29 cellular contexts compared by ENCODE assay signal in the genomic region with DNA sequence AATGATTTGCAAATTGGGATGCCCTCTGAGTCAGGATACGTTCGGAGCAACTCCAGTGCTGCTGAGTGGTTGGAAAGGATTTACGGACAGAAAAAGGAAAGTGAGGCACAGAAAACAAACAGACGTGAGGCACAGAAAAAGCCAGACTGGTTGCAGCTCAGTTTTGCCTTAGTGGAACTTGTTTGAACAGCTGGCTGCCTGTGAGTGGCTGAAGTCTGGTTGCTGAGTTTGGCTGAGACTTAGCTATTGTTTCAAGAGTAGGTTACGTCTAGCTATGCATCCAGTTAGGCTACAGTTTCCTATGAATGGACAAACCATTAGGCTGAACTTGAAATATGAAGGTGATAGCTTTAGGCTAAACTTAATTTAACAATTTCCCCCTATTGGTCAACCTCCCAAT.
A peak's percentile ranks its signal among the peaks of the same experiment; 100 is the strongest.
DNase-seq lines count a peak whose midpoint lies in the region; ATAC-seq and TF ChIP-seq lines count a peak whose summit lies in the region.
"Had no signal": no experiment of that assay in that cellular context is flagged by ENCODE, and none has a peak within 500 bp of the region (broad histone marks: within the 10 kb centered on the region; RNA-seq: fewer than 3 reads in every experiment).

No MANE protein-coding gene starts in this region.

- peak; percentile 97 for DNase-seq in DMS53 (lab: John Stamatoyannopoulos, UW)
- peak; percentile 51 for DNase-seq in NCI-H146 treated with DMSO at 0.1 percent for 48 hours (lab: John Stamatoyannopoulos, UW; ENCODE audit: unreplicated experiment)
- DNase-seq in fibroblast of the aortic adventitia (ENCODE audit: low read depth) = peak; percentile 45
- no peak for DNase-seq in lower lobe of right lung
- no peak for DNase-seq in epidermal melanocyte (ENCODE audit: insufficient read length, low spot score)
- DNase-seq: activated CD4-positive, alpha-beta T cell treated with anti-CD3 and anti-CD28 coated beads for 48 hours; activated CD8-positive, alpha-beta memory T cell treated with anti-CD3 and anti-CD28 coated beads for 24 hours; activated gamma-delta T cell treated with Interleukin-2 at 50 U/mL for 16 hours; activated T-cell treated with anti-CD3 and anti-CD28 coated beads, Interleukin-2, amount 50 U/mL, for 1 hour; body of pancreas; C1 segment of cervical spinal cord; DND-41; effector CD8-positive, alpha-beta T cell; erythroblast; foreskin melanocyte; KG1; left cardiac atrium; MM.1S; NCI-H524; Peyer's patch; sigmoid colon; stimulated activated CD4-positive, alpha-beta T cell treated with anti-CD3 and anti-CD28 coated beads, Interleukin-4, amount 100 ng/mL, for 24 hours; SW 1271; T-helper 9 cell; upper lobe of left lung; WERI-Rb-1 had no signal

- H3K27me3 ChIP-seq in lower lobe of right lung (ENCODE audit: low read depth) = no peaks in the 10 kb centered on the region
- H3K27me3 ChIP-seq: body of pancreas, Peyer's patch, sigmoid colon, upper lobe of left lung had no signal

- no peaks in the 10 kb centered on the region for H3K36me3 ChIP-seq in lower lobe of right lung
- H3K36me3 ChIP-seq: Peyer's patch, sigmoid colon, upper lobe of left lung, WERI-Rb-1 had no signal

- H3K4me3 ChIP-seq in fibroblast of the aortic adventitia (ENCODE audit: low read depth, low read length) (no peak overlapping the region), lower lobe of right lung (no peak overlapping the region)
- H3K4me3 ChIP-seq: body of pancreas, Peyer's patch, sigmoid colon, upper lobe of left lung had no signal

- H3K27ac ChIP-seq in VCaP (peak overlapping the region; percentile 7; the same call in 1 of the 2 replicates), lower lobe of right lung (no peak overlapping the region)
- H3K27ac ChIP-seq: body of pancreas, Peyer's patch, sigmoid colon, upper lobe of left lung, WERI-Rb-1 had no signal

- intact Hi-C loops in lower lobe of right lung (cut with DNase I) = no loop called here

- H3K4me1 ChIP-seq in lower lobe of right lung = no peaks in the 10 kb centered on the region
- H3K4me1 ChIP-seq: body of pancreas, Peyer's patch, upper lobe of left lung had no signal

- H3K9me3 ChIP-seq in lower lobe of right lung = no peaks in the 10 kb centered on the region
- H3K9me3 ChIP-seq: body of pancreas, Peyer's patch, sigmoid colon, upper lobe of left lung had no signal

- ATAC-seq in GM21360 (IDR thresholded peaks at IDR 0.05; ENCODE audit: unreplicated experiment) = no peak
- no peak for ATAC-seq in lower lobe of right lung
- ATAC-seq: body of pancreas; stimulated activated effector memory CD8-positive, alpha-beta T cell treated with anti-CD3 and anti-CD28 coated beads, Interleukin-12 subunit alpha, Interleukin-12 subunit beta, amount 100 ng/mL, for 72 hours had no signal

- no peak for TF ChIP-seq CTCF in VCaP (conservative IDR thresholded peaks at IDR 0.05)
- TF ChIP-seq CTCF in fibroblast of the aortic adventitia (IDR thresholded peaks at IDR 0.05; ENCODE audit: insufficient read depth, low read length) = no peak
- no peak for TF ChIP-seq CTCF in lower lobe of right lung (IDR thresholded peaks at IDR 0.05)

Comparison
In these comparisons a context has a peak if more than half of its experiments do, and no peak if none do; other contexts are left out.
1. DNase-seq: peak in DMS53 (single experiment), NCI-H146 treated with DMSO at 0.1 percent for 48 hours (single experiment) and fibroblast of the aortic adventitia (single experiment); none in lower lobe of right lung (single experiment) and epidermal melanocyte (single experiment).